8 cellular contexts compared by ENCODE assay signal in genomic region chr4:83012631-83013419, GRCh38. TPM values are rescaled to one million over a fixed set of nuclear protein-coding genes. Genes with fewer than 3 reads are reported as not detected.
DNase-seq lines count a peak whose midpoint lies in the region; ATAC-seq, FAIRE-seq and TF ChIP-seq lines count a peak whose summit lies in the region.

No MANE protein-coding gene starts in this region.

- H3K9me3 ChIP-seq in ES-I3 (ENCODE audit: control insufficient read depth, insufficient read depth, low read length): no peaks in the 10 kb centered on the region
- no peaks in the 10 kb centered on the region for H3K9me3 ChIP-seq in RWPE2 (ENCODE audit: severe bottlenecking)
- no peaks in the 10 kb centered on the region for H3K9me3 ChIP-seq in neural cell (ENCODE audit: low read length)
- no peaks in the 10 kb centered on the region for H3K9me3 ChIP-seq in stomach

- 0 to 1% (median 1%) methylated on average over 23 to 80 of the region's 80 CpGs for WGBS in stomach, 5 donors

- DNase-seq in H54 (ENCODE audit: insufficient read length, low spot score): peak; percentile 71
- peak; percentile 99 for DNase-seq in LoVo (ENCODE audit: low spot score)
- peak; percentile 92 for DNase-seq in RWPE2 (ENCODE audit: low spot score)
- DNase-seq in activated effector memory CD4-positive, alpha-beta T cell treated with anti-CD3 and anti-CD28 coated beads, Interleukin-2, amount 50 U/mL, for 16 hours: peak; percentile 99
- peak; percentile 99 for DNase-seq in fibroblast of villous mesenchyme (ENCODE audit: low read depth)
- peak; percentile 98 for DNase-seq in stomach

- no peaks in the 10 kb centered on the region for H4K20me1 ChIP-seq in neural cell (ENCODE audit: insufficient read depth)

- intact Hi-C loops in stomach (cut with DNase I; ENCODE audit: low total_unique reads): no loop called here

- H3K9me2 ChIP-seq in neural cell (ENCODE audit: insufficient read depth, low read length): no peaks in the 10 kb centered on the region

- H3K79me2 ChIP-seq in neural cell (replicated peaks; ENCODE audit: insufficient read depth, low read length): peaks cover 14% of the 10 kb centered on the region

- H3K4me1 ChIP-seq in ES-I3 (ENCODE audit: insufficient read depth, low read length) (peaks cover 3% of the 10 kb centered on the region; the same call in 1 of the 2 replicates), RWPE2 (ENCODE audit: insufficient read depth, poor library complexity, severe bottlenecking) (peaks cover 19% of the 10 kb centered on the region), stomach (peaks cover 25 to 47% (median 41%) of the 10 kb centered on the region in 4 donors)

- FAIRE-seq in H54 (lab: Jason Lieb, UNC): peak; percentile 83

- peak; percentile 65 for TF ChIP-seq EP300 in neural cell (conservative IDR thresholded peaks at IDR 0.05; ENCODE audit: poor library complexity, severe bottlenecking)
- peak; percentile 25 for TF ChIP-seq EP300 in stomach (IDR thresholded peaks at IDR 0.05)

- peak overlapping the region; percentile 96 for H3K4me3 ChIP-seq in RWPE2 (ENCODE audit: severe bottlenecking)
- peak overlapping the region; percentile 73 for H3K4me3 ChIP-seq in fibroblast of villous mesenchyme (ENCODE audit: low read depth, low read length)
- peak overlapping the region; percentile 91 for H3K4me3 ChIP-seq in neural cell (ENCODE audit: low read length)
- H3K4me3 ChIP-seq in stomach: peak overlapping the region; percentile 69 to 88 (median 78)

- peak overlapping the region; percentile 83 for H2AFZ ChIP-seq in neural cell (ENCODE audit: low read depth, low read length)

- H3K27me3 ChIP-seq in RWPE2 (ENCODE audit: insufficient read depth, poor library complexity, severe bottlenecking) (no peaks in the 10 kb centered on the region), neural cell (ENCODE audit: insufficient read depth, low read depth, low read length) (no peaks in the 10 kb centered on the region), stomach (no peaks in the 10 kb centered on the region)

- peak overlapping the region; percentile 84 for H3K9ac ChIP-seq in ES-I3 (ENCODE audit: low read depth, low read length)
- peak overlapping the region; percentile 58 for H3K9ac ChIP-seq in neural cell (ENCODE audit: low read length)

- peaks cover 14% of the 10 kb centered on the region for H3F3A ChIP-seq in neural cell (ENCODE audit: insufficient read depth, low read length, poor library complexity, severe bottlenecking)

- ATAC-seq in RWPE2 (ENCODE audit: low read depth): peak; percentile 79

- peak overlapping the region; percentile 75 for H3K27ac ChIP-seq in RWPE2 (ENCODE audit: poor library complexity, severe bottlenecking)
- H3K27ac ChIP-seq in neural cell (ENCODE audit: low read length): peak overlapping the region; percentile 75
- H3K27ac ChIP-seq in stomach: peak overlapping the region; percentile 91 to 95 (median 93)

- H3K36me3 ChIP-seq in ES-I3 (ENCODE audit: insufficient read depth, low read length): no peaks in the 10 kb centered on the region
- H3K36me3 ChIP-seq in RWPE2 (ENCODE audit: low read depth): no peaks in the 10 kb centered on the region
- H3K36me3 ChIP-seq in neural cell (ENCODE audit: insufficient read depth, low read length): no peaks in the 10 kb centered on the region
- no peaks in the 10 kb centered on the region for H3K36me3 ChIP-seq in stomach

- H3K4me2 ChIP-seq in neural cell (ENCODE audit: low read length): peak overlapping the region; percentile 60

- peak; percentile 56; the same call in 1 of the 2 replicates for TF ChIP-seq POLR2A in H54 (IDR thresholded peaks at IDR 0.05; ENCODE audit: low read depth, low read length)
- TF ChIP-seq POLR2A in stomach (IDR thresholded peaks at IDR 0.05): peak in 1 of 4 donors; percentile 21

- TF ChIP-seq CTCF in RWPE2 (IDR thresholded peaks at IDR 0.05; ENCODE audit: poor library complexity, severe bottlenecking) (peak; percentile 40), fibroblast of villous mesenchyme (IDR thresholded peaks at IDR 0.05; ENCODE audit: insufficient read depth, low read depth, low read length) (peak; percentile 36), neural cell (IDR thresholded peaks at IDR 0.05; ENCODE audit: poor library complexity, severe bottlenecking) (peak; percentile 66), stomach (IDR thresholded peaks at IDR 0.05) (peak in 5 of 7 experiments; percentile 58 to 81 (median 68))

- TF ChIP-seq RAD21 in neural cell (conservative IDR thresholded peaks at IDR 0.05): peak; percentile 57

TF ChIP-seq in neural cell, 6 proteins besides CTCF, POLR2A, EP300 and RAD21:
- peak; percentile 51 for TF ChIP-seq POLR2AphosphoS5 (IDR thresholded peaks at IDR 0.05)
- peak; percentile 46 for TF ChIP-seq TAF1 (IDR thresholded peaks at IDR 0.05; ENCODE audit: low read depth)
- peak; percentile 54 for TF ChIP-seq SMC3 (conservative IDR thresholded peaks at IDR 0.05; ENCODE audit: poor library complexity)
- TF ChIP-seq REST (IDR thresholded peaks at IDR 0.05; ENCODE audit: borderline replicate concordance): peak; percentile 75
- peak; percentile 95 for TF ChIP-seq MXI1 (conservative IDR thresholded peaks at IDR 0.05; ENCODE audit: poor library complexity, severe bottlenecking)
- TF ChIP-seq EZH2 (IDR thresholded peaks at IDR 0.05; ENCODE audit: borderline replicate concordance, insufficient read depth, low read length, poor library complexity, severe bottlenecking): no peak

RNA-seq across cellular contexts. Expression of gene LIN54, which starts 2.2 kb away (rescaled TPM):
- 12.6 and 16.8 TPM in 2 replicates for total RNA-seq in fibroblast of villous mesenchyme
- polyA plus RNA-seq in neural cell: 7.3 and 9.1 TPM in 2 replicates
- 34.3 and 35.1 TPM in 2 replicates for polyA minus RNA-seq in neural cell
- 10 to 100 TPM in 2 of 5 donors, 1 to 10 TPM in 3; 1.2 to 40.3 (median 4.9) TPM for total RNA-seq in stomach
- polyA plus RNA-seq in stomach: 1 to 10 TPM; 2.1 to 2.9 (median 2.5) TPM

RNA-seq across cellular contexts. Expression of gene COPS4, which starts 22.2 kb away (rescaled TPM):
- total RNA-seq in fibroblast of villous mesenchyme (101 and 106 TPM in 2 replicates), stomach (100 to 1,000 TPM in 2 of 5 donors, 10 to 100 TPM in 2, 1 to 10 TPM in 1; 1.7 to 302 (median 50.4) TPM)
- polyA plus RNA-seq in neural cell (77.7 and 80.8 TPM in 2 replicates), stomach (10 to 100 TPM; 19.5 to 34.1 (median 22.8) TPM)
- 125 and 130 TPM in 2 replicates for polyA minus RNA-seq in neural cell

Comparison
In these comparisons a context has a peak if more than half of its experiments do, and no peak if none do; other contexts are left out.
1. Peak in every context shown above with its lines: DNase-seq, ATAC-seq, H3K4me3 ChIP-seq and H3K27ac ChIP-seq.